1 cellular context compared by ENCODE assay signal in genomic region chr5:61289241-61289640, GRCh38.
TF ChIP-seq lines count a peak whose summit lies in the region.

No MANE protein-coding gene starts in this region.

TF ChIP-seq in endothelial cell of umbilical vein, 7 proteins besides CTCF, POLR2A, EP300 and RAD21:
- no peak for TF ChIP-seq MAX (IDR thresholded peaks at IDR 0.05; ENCODE audit: insufficient read depth, insufficient read length)
- no peak for TF ChIP-seq GATA2 (IDR thresholded peaks at IDR 0.05; ENCODE audit: insufficient read depth, insufficient read length, low read depth, low read length)
- TF ChIP-seq EZH2 (IDR thresholded peaks at IDR 0.05; ENCODE audit: borderline replicate concordance, low read depth, low read length, severe bottlenecking): no peak
- TF ChIP-seq POLR2AphosphoS5 (IDR thresholded peaks at IDR 0.05; ENCODE audit: insufficient read depth, low read depth, low read length): no peak
TF ChIP-seq in endothelial cell of umbilical vein: peak in this region for 0.
